ENCODE assay signal across 14 cellular contexts in genomic region chr10:110885932-110886674, GRCh38. TPM values are rescaled to one million over a fixed set of nuclear protein-coding genes. Genes with fewer than 3 reads are reported as not detected.
DNase-seq lines count a peak whose midpoint lies in the region; ATAC-seq and TF ChIP-seq lines count a peak whose summit lies in the region.
"Had no signal": no experiment of that assay in that cellular context is flagged by ENCODE, and none has a peak within 500 bp of the region (broad histone marks: within the 10 kb centered on the region; RNA-seq: fewer than 3 reads in every experiment).

No MANE protein-coding gene starts in this region.

- TF ChIP-seq CTCF in PC-9 (conservative IDR thresholded peaks at IDR 0.05): no peak
- no peak for TF ChIP-seq CTCF in esophagus squamous epithelium (IDR thresholded peaks at IDR 0.05)

- CTCF ChIA-PET in PC-9 (lab: Charles Lee): interaction anchor here (0.6 kb wide), 1 partner anchor 12 kb away, joined by 7 read pairs; no protein-coding TSS in a partner anchor

- no peak for TF ChIP-seq POLR2A in esophagus squamous epithelium (IDR thresholded peaks at IDR 0.05)

- peak overlapping the region; percentile 61; the same call in 1 of the 2 replicates for H3K4me2 ChIP-seq in PC-9

- intact Hi-C loops in PC-9 (cut with micrococcal nuclease; ENCODE audit: unreplicated experiment): no loop called here
- intact Hi-C loops in esophagus squamous epithelium (cut with DNase I): loop anchor here (10.0 kb wide), 1 partner anchor 581 kb away; the partner anchor contains the start of gene SMNDC1

- peaks cover 53% of the 10 kb centered on the region for H3K4me1 Mint-ChIP-seq in activated T-cell treated with anti-CD3 and anti-CD28 coated beads, Interleukin-2, amount 50 U/mL, for 72 hours (ENCODE audit: low read depth)
- peaks cover 13 to 36% of the 10 kb centered on the region in 2 donors for H3K4me1 Mint-ChIP-seq in stimulated activated naive B cell treated with anti-CD40 and anti-IgM and Interleukin-4, amounts not matched to agents 10 μg/mL and 1 μg/mL and 100 μg/mL, for 72 hours

- no peaks in the 10 kb centered on the region for H3K9me2 ChIP-seq in PC-9 (ENCODE audit: insufficient read depth)

- BruUV-seq in PC-9 (replicated peaks; lab: Mats Ljungman, UMichigan): no TSS peak

- H3K27ac ChIP-seq in PC-9: peak overlapping the region; percentile 46; the same call in 1 of the 2 replicates
- H3K27ac ChIP-seq in esophagus squamous epithelium: peak overlapping the region in 3 of 4 donors; percentile 1 to 30 (median 19)
- H3K27ac ChIP-seq: lower lobe of right lung, SJCRH30, suprapubic skin had no signal

- H3K36me3 ChIP-seq in PC-9 (ENCODE audit: low read depth) (peaks cover 12% of the 10 kb centered on the region), esophagus squamous epithelium (peaks cover 3 to 100% (median 6%) of the 10 kb centered on the region in 3 donors)

- no peaks in the 10 kb centered on the region; the same call in 1 of the 2 replicates for H4K20me1 ChIP-seq in PC-9 (ENCODE audit: insufficient read depth)

- peaks cover 17 to 48% of the 10 kb centered on the region in 2 donors for H3K36me3 Mint-ChIP-seq in activated T-cell treated with anti-CD3 and anti-CD28 coated beads, Interleukin-2, amount 50 U/mL, for 72 hours (ENCODE audit: insufficient read depth in 2 of 2)
- H3K36me3 Mint-ChIP-seq in stimulated activated naive B cell treated with anti-CD40 and anti-IgM and Interleukin-4, amounts not matched to agents 10 μg/mL and 1 μg/mL and 100 μg/mL, for 72 hours: peaks cover 28 to 49% of the 10 kb centered on the region in 2 donors

- DNase-seq in activated T-cell treated with anti-CD3 and anti-CD28 coated beads, Interleukin-2, amount 50 U/mL, for 72 hours: no peak
- DNase-seq in activated T-cell treated with anti-CD3 and anti-CD28 coated beads for 4 hours (no peak), PC-9 (peak in 1 of 2 experiments; percentile 85), esophagus squamous epithelium (lab: John Stamatoyannopoulos, UW) (no peak)
- DNase-seq in stimulated activated naive B cell treated with anti-CD40 and anti-IgM and Interleukin-4, amounts not matched to agents 10 μg/mL and 1 μg/mL and 100 μg/mL, for 72 hours: no peak
- DNase-seq in activated naive CD4-positive, alpha-beta T cell treated with Interleukin-2 at 50 U/mL for 16 hours: no peak
- DNase-seq: DMS79; lower lobe of right lung; NK-92 treated with Interleukin-12 subunit alpha and Interleukin-12 subunit beta, amount 100 ng/mL, for 24 hours; SJCRH30 had no signal

- no peaks in the 10 kb centered on the region for H3K27me3 Mint-ChIP-seq in activated T-cell treated with anti-CD3 and anti-CD28 coated beads, Interleukin-2, amount 50 U/mL, for 72 hours (ENCODE audit: low read depth)
- no peaks in the 10 kb centered on the region for H3K27me3 Mint-ChIP-seq in stimulated activated naive B cell treated with anti-CD40 and anti-IgM and Interleukin-4, amounts not matched to agents 10 μg/mL and 1 μg/mL and 100 μg/mL, for 72 hours
- H3K27me3 Mint-ChIP-seq: dendritic cell treated with granulocyte-macrophage colony-stimulating factor and Interleukin-4, amounts not matched to agents 40 ng/mL and 50 ng/mL, for 4 days had no signal

- H3K4me1 ChIP-seq in PC-9 (replicated peaks; ENCODE audit: insufficient read depth) (peaks cover 20% of the 10 kb centered on the region), esophagus squamous epithelium (peaks cover 0 to 47% (median 0%) of the 10 kb centered on the region in 3 donors)
- H3K4me1 ChIP-seq: SJCRH30 had no signal

- H3K9me3 Mint-ChIP-seq in activated T-cell treated with anti-CD3 and anti-CD28 coated beads, Interleukin-2, amount 50 U/mL, for 72 hours: no peaks in the 10 kb centered on the region
- H3K9me3 Mint-ChIP-seq in stimulated activated naive B cell treated with anti-CD40 and anti-IgM and Interleukin-4, amounts not matched to agents 10 μg/mL and 1 μg/mL and 100 μg/mL, for 72 hours: no peaks in the 10 kb centered on the region
- H3K9me3 Mint-ChIP-seq: dendritic cell treated with granulocyte-macrophage colony-stimulating factor and Interleukin-4, amounts not matched to agents 40 ng/mL and 50 ng/mL, for 4 days had no signal

- H3K4me3 Mint-ChIP-seq in activated T-cell treated with anti-CD3 and anti-CD28 coated beads, Interleukin-2, amount 50 U/mL, for 72 hours: peak overlapping the region in 1 of 2 donors; percentile 14
- H3K4me3 Mint-ChIP-seq in stimulated activated naive B cell treated with anti-CD40 and anti-IgM and Interleukin-4, amounts not matched to agents 10 μg/mL and 1 μg/mL and 100 μg/mL, for 72 hours: no peak overlapping the region
- H3K4me3 Mint-ChIP-seq: dendritic cell treated with granulocyte-macrophage colony-stimulating factor and Interleukin-4, amounts not matched to agents 40 ng/mL and 50 ng/mL, for 4 days had no signal

- H3K4me3 ChIP-seq in PC-9 (no peak overlapping the region), esophagus squamous epithelium (no peak overlapping the region)
- H3K4me3 ChIP-seq: lower lobe of right lung, SJCRH30, suprapubic skin had no signal

- H3K9me3 ChIP-seq in PC-9 (ENCODE audit: insufficient read depth, low read depth) (no peaks in the 10 kb centered on the region), esophagus squamous epithelium (no peaks in the 10 kb centered on the region)
- H3K9me3 ChIP-seq: lower lobe of right lung, SJCRH30, suprapubic skin had no signal

- H3K27me3 ChIP-seq in PC-9 (ENCODE audit: insufficient read depth, low read depth) (no peaks in the 10 kb centered on the region), esophagus squamous epithelium (no peaks in the 10 kb centered on the region)
- H3K27me3 ChIP-seq: SJCRH30, suprapubic skin had no signal

- H3K27ac Mint-ChIP-seq in activated T-cell treated with anti-CD3 and anti-CD28 coated beads, Interleukin-2, amount 50 U/mL, for 72 hours: peak overlapping the region; percentile 1
- peak overlapping the region; percentile 11 for H3K27ac Mint-ChIP-seq in stimulated activated naive B cell treated with anti-CD40 and anti-IgM and Interleukin-4, amounts not matched to agents 10 μg/mL and 1 μg/mL and 100 μg/mL, for 72 hours
- H3K27ac Mint-ChIP-seq: dendritic cell treated with granulocyte-macrophage colony-stimulating factor and Interleukin-4, amounts not matched to agents 40 ng/mL and 50 ng/mL, for 4 days had no signal

- ATAC-seq in activated T-cell treated with anti-CD3 and anti-CD28 coated beads, Interleukin-2, amount 50 U/mL, for 72 hours (replicated peaks in 1 of 2): peak in 1 of 2 donors; percentile 45
- no peak for ATAC-seq in stimulated activated naive B cell treated with anti-CD40 and anti-IgM and Interleukin-4, amounts not matched to agents 10 μg/mL and 1 μg/mL and 100 μg/mL, for 72 hours (replicated peaks)
- ATAC-seq in HG02973 (IDR thresholded peaks at IDR 0.05; ENCODE audit: unreplicated experiment) (no peak), HG02571 (IDR thresholded peaks at IDR 0.05; ENCODE audit: unreplicated experiment) (no peak)
- ATAC-seq: lower lobe of right lung had no signal

- POLR2A ChIA-PET in PC-9 (lab: Charles Lee; ENCODE audit: unreplicated experiment): no interaction called here

- peaks cover 9% of the 10 kb centered on the region; the same call in 1 of the 2 replicates for H3F3A ChIP-seq in PC-9 (ENCODE audit: insufficient read depth, low read depth)

- 49 to 54% methylated on average over 5 of the region's 5 CpGs for WGBS in esophagus squamous epithelium, 2 donors

- H3K79me2 ChIP-seq in PC-9 (ENCODE audit: low read depth): no peaks in the 10 kb centered on the region

- H2AFZ ChIP-seq in PC-9: no peak overlapping the region

RNA-seq across cellular contexts. Expression of gene PDCD4, which starts 14.4 kb away (rescaled TPM):
- total RNA-seq in activated T-cell treated with anti-CD3 and anti-CD28 coated beads, Interleukin-2, amount 50 U/mL, for 72 hours: 100 to 1,000 TPM; 340 to 386 TPM
- total RNA-seq in PC-9 (2021) (92.4 and 96.4 TPM in 2 replicates), esophagus squamous epithelium (100 to 1,000 TPM in 3 of 4 donors, 10 to 100 TPM in 1; 68.3 to 299 (median 171) TPM)

RNA-seq across cellular contexts. Expression of gene BBIP1, which starts 32.9 kb away (rescaled TPM):
- 10 to 100 TPM; 25.7 to 34.5 TPM for total RNA-seq in activated T-cell treated with anti-CD3 and anti-CD28 coated beads, Interleukin-2, amount 50 U/mL, for 72 hours
- total RNA-seq in PC-9 (2021) (8.5 and 14.9 TPM in 2 replicates), esophagus squamous epithelium (10 to 100 TPM in 3 of 4 donors, 1 to 10 TPM in 1; 7.8 to 16.8 (median 12.4) TPM)

RNA-seq across cellular contexts. Expression of gene SHOC2, which starts 33.3 kb away (rescaled TPM):
- total RNA-seq in activated T-cell treated with anti-CD3 and anti-CD28 coated beads, Interleukin-2, amount 50 U/mL, for 72 hours: 10 to 100 TPM; 66.1 to 71.3 TPM
- total RNA-seq in PC-9 (2021) (14.2 and 20.2 TPM in 2 replicates), esophagus squamous epithelium (10 to 100 TPM; 24.8 to 59.5 (median 43.0) TPM)
